13 cellular contexts compared by ENCODE assay signal in genomic region chr11:44814881-44815592, GRCh38.
A peak's percentile ranks its signal among the peaks of the same experiment; 100 is the strongest.
DNase-seq lines count a peak whose midpoint lies in the region; ATAC-seq and TF ChIP-seq lines count a peak whose summit lies in the region.
"Had no signal": no experiment of that assay in that cellular context is flagged by ENCODE, and none has a peak within 500 bp of the region (broad histone marks: within the 10 kb centered on the region; RNA-seq: fewer than 3 reads in every experiment).

No MANE protein-coding gene starts in this region.

- no peaks in the 10 kb centered on the region for H3K9me3 Mint-ChIP-seq in neural progenitor cell
- H3K9me3 Mint-ChIP-seq in Caco-2 (ENCODE audit: unreplicated experiment): no peaks in the 10 kb centered on the region

- peaks cover 5% of the 10 kb centered on the region for H3K27me3 Mint-ChIP-seq in neural progenitor cell (ENCODE audit: insufficient read depth, low read depth)
- H3K27me3 Mint-ChIP-seq in Caco-2 (ENCODE audit: insufficient read depth, unreplicated experiment): no peaks in the 10 kb centered on the region

- no peaks in the 10 kb centered on the region for H3F3A ChIP-seq in neural progenitor cell (ENCODE audit: low read depth)

- H4K20me1 ChIP-seq in neural progenitor cell (ENCODE audit: low read depth): peaks cover 52% of the 10 kb centered on the region

- H3K36me3 Mint-ChIP-seq in neural progenitor cell (peaks cover 19% of the 10 kb centered on the region), Caco-2 (ENCODE audit: insufficient read depth, unreplicated experiment) (no peaks in the 10 kb centered on the region)

- H3K27ac ChIP-seq in neural progenitor cell (no peak overlapping the region), body of pancreas (no peak overlapping the region)
- H3K27ac ChIP-seq: brain microvascular endothelial cell, VCaP had no signal

- H3K4me3 ChIP-seq in neural progenitor cell (no peak overlapping the region), body of pancreas (no peak overlapping the region), Caco-2 (ENCODE audit: low read depth, low read length) (no peak overlapping the region)
- H3K4me3 ChIP-seq: GM12878, thyroid gland had no signal

- no peak overlapping the region for H3K4me2 ChIP-seq in neural progenitor cell

- BruUV-seq in Caco-2 (replicated peaks; lab: Mats Ljungman, UMichigan): no TSS peak

- peak overlapping the region; percentile 76 for H3K27ac Mint-ChIP-seq in neural progenitor cell
- no peak overlapping the region for H3K27ac Mint-ChIP-seq in Caco-2 (ENCODE audit: unreplicated experiment)

- H2AFZ ChIP-seq in neural progenitor cell (replicated peaks): no peak overlapping the region

- no peaks in the 10 kb centered on the region for H3K79me2 ChIP-seq in neural progenitor cell (ENCODE audit: low read depth)

- CTCF ChIA-PET in Caco-2 (lab: Charles Lee): no interaction called here

- H3K4me1 Mint-ChIP-seq in neural progenitor cell (peaks cover 52% of the 10 kb centered on the region), Caco-2 (ENCODE audit: low read depth, unreplicated experiment) (no peaks in the 10 kb centered on the region)

- WGBS in body of pancreas, 2 donors: 71 to 83% methylated on average over 5 of the region's 5 CpGs

- TF ChIP-seq POLR2A in body of pancreas (IDR thresholded peaks at IDR 0.05): no peak

- TF ChIP-seq CTCF in neural progenitor cell (IDR thresholded peaks at IDR 0.05) (no peak), body of pancreas (IDR thresholded peaks at IDR 0.05) (no peak), Caco-2 (IDR thresholded peaks at IDR 0.05; ENCODE audit: insufficient read depth in 1 of 2, low read depth in 1 of 2, low read length in 1 of 2, severe bottlenecking in 1 of 2, unreplicated experiment in 1 of 2) (no peak)

- DNase-seq in GM04504 (ENCODE audit: low read depth): peak; percentile 28
- peak; percentile 86 for DNase-seq in NCI-H524 treated with DMSO at 0.1 percent for 48 hours (lab: John Stamatoyannopoulos, UW)
- DNase-seq in cerebellum (ENCODE audit: low spot score): peak; percentile 50
- no peak for DNase-seq in neural progenitor cell (ENCODE audit: low spot score)
- no peak for DNase-seq in body of pancreas
- no peak for DNase-seq in Caco-2
- DNase-seq: brain microvascular endothelial cell, small intestine had no signal

- no peak overlapping the region for H3K9ac ChIP-seq in neural progenitor cell

- H3K4me1 ChIP-seq in neural progenitor cell (peaks cover 19% of the 10 kb centered on the region), body of pancreas (no peaks in the 10 kb centered on the region), Caco-2 (no peaks in the 10 kb centered on the region)

- H3K4me3 Mint-ChIP-seq in neural progenitor cell: no peak overlapping the region
- H3K4me3 Mint-ChIP-seq in Caco-2 (ENCODE audit: unreplicated experiment): no peak overlapping the region

- H3K27me3 ChIP-seq in neural progenitor cell: no peaks in the 10 kb centered on the region
- H3K27me3 ChIP-seq in body of pancreas: no peaks in the 10 kb centered on the region
- peaks cover 1% of the 10 kb centered on the region for H3K27me3 ChIP-seq in Caco-2 (replicated peaks; ENCODE audit: control insufficient read depth, insufficient read depth, low read length)
- H3K27me3 ChIP-seq: thyroid gland had no signal

- no peaks in the 10 kb centered on the region for H3K36me3 ChIP-seq in neural progenitor cell
- H3K36me3 ChIP-seq in body of pancreas (replicated peaks in 1 of 2; ENCODE audit: insufficient read depth in 1 of 2, low read depth in 2 of 2): no peaks in the 10 kb centered on the region
- H3K36me3 ChIP-seq in Caco-2 (ENCODE audit: control insufficient read depth, insufficient read depth, low read length): no peaks in the 10 kb centered on the region
- H3K36me3 ChIP-seq: brain microvascular endothelial cell, thyroid gland had no signal

- POLR2A ChIA-PET in Caco-2 (lab: Charles Lee): no interaction called here

- ATAC-seq in GM21723 (IDR thresholded peaks at IDR 0.05; ENCODE audit: unreplicated experiment) (no peak), HG03139 (IDR thresholded peaks at IDR 0.05; ENCODE audit: unreplicated experiment) (no peak), body of pancreas (no peak)
- ATAC-seq: GM12878 had no signal

- intact Hi-C loops in body of pancreas (cut with DNase I) (no loop called here), Caco-2 (cut with micrococcal nuclease; ENCODE audit: unreplicated experiment) (no loop called here)

- H3K9me3 ChIP-seq in neural progenitor cell (ENCODE audit: low read depth) (no peaks in the 10 kb centered on the region), body of pancreas (no peaks in the 10 kb centered on the region), Caco-2 (no peaks in the 10 kb centered on the region)
- H3K9me3 ChIP-seq: thyroid gland had no signal

Comparison
In these comparisons a context has a peak if more than half of its experiments do, and no peak if none do; other contexts are left out.
1. DNase-seq: peak in GM04504 (single experiment), NCI-H524 treated with DMSO at 0.1 percent for 48 hours (single experiment) and cerebellum (single experiment); none in neural progenitor cell (single experiment), body of pancreas (0 of 4) and Caco-2 (0 of 2).